Comparison of ENCODE assay signal across 1 cellular context in the genomic region with DNA sequence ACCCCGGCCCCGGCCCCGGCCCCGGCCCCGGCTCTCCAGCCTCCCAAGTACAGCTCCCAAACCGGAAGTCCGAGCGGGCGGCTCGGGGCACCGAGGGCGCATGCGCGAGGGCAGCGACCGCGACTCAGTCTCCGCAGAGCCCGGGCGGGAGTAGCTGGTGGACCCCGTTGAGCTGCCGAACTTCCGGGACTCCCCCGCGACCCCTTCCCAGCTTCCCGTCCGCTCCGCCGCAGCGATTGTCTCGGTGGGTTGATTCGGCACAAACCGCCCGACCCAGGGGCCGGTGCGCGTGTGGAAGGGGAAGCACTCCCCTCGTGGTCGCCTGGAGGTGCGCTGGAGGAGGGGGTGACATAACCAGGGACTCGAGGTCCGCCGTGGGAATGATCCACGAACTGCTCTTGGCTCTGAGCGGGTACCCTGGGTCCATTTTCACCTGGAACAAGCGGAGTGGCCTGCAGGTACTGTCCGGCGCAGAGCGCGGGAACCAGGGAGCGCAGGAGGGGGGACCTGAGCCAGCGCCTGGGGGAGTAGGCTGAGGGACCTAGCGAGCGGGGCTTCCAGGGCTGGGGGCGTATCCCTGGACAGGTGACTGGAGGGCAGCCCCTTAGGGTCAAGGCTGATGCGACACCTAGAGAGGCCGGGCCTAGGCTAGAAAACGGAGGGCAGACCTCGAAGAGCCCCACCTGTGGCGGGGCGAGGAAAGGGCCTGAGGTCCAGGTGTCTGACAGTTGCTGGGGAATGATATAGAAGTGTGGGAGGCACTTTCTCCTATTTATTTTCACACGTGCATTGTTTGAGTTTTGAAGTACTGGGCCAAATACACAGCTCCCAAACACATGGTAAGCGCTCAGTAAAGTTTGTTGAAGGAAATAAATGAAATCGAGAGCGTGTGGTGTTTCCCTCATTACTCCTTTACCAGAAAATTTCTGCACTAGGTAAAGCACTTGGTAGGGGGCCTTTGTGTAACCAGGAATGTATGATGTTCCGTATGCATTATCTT.
TF ChIP-seq lines count a peak whose summit lies in the region.

A gene with protein sequence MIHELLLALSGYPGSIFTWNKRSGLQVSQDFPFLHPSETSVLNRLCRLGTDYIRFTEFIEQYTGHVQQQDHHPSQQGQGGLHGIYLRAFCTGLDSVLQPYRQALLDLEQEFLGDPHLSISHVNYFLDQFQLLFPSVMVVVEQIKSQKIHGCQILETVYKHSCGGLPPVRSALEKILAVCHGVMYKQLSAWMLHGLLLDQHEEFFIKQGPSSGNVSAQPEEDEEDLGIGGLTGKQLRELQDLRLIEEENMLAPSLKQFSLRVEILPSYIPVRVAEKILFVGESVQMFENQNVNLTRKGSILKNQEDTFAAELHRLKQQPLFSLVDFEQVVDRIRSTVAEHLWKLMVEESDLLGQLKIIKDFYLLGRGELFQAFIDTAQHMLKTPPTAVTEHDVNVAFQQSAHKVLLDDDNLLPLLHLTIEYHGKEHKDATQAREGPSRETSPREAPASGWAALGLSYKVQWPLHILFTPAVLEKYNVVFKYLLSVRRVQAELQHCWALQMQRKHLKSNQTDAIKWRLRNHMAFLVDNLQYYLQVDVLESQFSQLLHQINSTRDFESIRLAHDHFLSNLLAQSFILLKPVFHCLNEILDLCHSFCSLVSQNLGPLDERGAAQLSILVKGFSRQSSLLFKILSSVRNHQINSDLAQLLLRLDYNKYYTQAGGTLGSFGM (plus strand): TSS at position 127 of the 1,000 bp plus-strand sequence. CDS start 254 bp downstream, at position 381.
A gene (minus strand): TSS at position 69 of the 1,000 bp plus-strand sequence. CDS start 1,130 bp downstream, outside the sequence.

TF ChIP-seq in K562, 482 proteins besides CTCF, POLR2A, EP300 and RAD21 (continued from another document):
- TF ChIP-seq, protein P1, sequence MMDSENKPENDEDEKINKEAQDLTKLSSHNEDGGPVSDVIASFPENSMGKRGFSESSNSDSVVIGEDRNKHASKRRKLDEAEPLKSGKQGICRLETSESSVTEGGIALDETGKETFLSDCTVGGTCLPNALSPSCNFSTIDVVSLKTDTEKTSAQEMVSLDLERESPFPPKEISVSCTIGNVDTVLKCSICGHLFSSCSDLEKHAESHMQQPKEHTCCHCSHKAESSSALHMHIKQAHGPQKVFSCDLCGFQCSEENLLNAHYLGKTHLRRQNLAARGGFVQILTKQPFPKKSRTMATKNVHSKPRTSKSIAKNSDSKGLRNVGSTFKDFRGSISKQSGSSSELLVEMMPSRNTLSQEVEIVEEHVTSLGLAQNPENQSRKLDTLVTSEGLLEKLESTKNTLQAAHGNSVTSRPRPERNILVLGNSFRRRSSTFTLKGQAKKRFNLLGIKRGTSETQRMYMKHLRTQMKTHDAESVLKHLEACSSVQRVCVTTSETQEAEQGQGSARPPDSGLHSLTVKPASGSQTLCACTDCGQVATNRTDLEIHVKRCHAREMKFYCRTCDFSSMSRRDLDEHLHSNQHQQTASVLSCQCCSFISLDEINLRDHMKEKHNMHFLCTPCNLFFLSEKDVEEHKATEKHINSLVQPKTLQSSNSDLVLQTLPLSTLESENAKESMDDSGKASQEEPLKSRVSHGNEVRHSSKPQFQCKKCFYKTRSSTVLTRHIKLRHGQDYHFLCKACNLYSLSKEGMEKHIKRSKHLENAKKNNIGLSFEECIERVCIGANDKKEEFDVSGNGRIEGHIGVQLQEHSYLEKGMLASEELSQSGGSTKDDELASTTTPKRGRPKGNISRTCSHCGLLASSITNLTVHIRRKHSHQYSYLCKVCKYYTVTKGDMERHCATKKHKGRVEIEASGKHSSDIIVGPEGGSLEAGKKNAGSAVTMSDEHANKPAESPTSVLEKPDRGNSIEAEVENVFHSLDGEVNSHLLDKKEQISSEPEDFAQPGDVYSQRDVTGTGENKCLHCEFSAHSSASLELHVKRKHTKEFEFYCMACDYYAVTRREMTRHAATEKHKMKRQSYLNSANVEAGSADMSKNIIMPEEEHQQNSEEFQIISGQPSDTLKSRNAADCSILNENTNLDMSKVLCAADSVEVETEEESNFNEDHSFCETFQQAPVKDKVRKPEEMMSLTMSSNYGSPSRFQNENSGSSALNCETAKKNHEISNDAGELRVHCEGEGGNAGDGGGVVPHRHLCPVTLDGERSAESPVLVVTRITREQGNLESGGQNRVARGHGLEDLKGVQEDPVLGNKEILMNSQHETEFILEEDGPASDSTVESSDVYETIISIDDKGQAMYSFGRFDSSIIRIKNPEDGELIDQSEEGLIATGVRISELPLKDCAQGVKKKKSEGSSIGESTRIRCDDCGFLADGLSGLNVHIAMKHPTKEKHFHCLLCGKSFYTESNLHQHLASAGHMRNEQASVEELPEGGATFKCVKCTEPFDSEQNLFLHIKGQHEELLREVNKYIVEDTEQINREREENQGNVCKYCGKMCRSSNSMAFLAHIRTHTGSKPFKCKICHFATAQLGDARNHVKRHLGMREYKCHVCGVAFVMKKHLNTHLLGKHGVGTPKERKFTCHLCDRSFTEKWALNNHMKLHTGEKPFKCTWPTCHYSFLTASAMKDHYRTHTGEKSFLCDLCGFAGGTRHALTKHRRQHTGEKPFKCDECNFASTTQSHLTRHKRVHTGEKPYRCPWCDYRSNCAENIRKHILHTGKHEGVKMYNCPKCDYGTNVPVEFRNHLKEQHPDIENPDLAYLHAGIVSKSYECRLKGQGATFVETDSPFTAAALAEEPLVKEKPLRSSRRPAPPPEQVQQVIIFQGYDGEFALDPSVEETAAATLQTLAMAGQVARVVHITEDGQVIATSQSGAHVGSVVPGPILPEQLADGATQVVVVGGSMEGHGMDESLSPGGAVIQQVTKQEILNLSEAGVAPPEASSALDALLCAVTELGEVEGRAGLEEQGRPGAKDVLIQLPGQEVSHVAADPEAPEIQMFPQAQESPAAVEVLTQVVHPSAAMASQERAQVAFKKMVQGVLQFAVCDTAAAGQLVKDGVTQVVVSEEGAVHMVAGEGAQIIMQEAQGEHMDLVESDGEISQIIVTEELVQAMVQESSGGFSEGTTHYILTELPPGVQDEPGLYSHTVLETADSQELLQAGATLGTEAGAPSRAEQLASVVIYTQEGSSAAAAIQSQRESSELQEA (IDR thresholded peaks at IDR 0.05; ENCODE audit: low read depth) = peak; percentile 64
- TF ChIP-seq E2F3 (CRISPR knock-in tag; IDR thresholded peaks at IDR 0.05) (peak; percentile 69), HOXB6 (CRISPR knock-in tag; IDR thresholded peaks at IDR 0.05; ENCODE audit: borderline replicate concordance) (no peak), HSF4 (CRISPR knock-in tag; IDR thresholded peaks at IDR 0.05; ENCODE audit: borderline replicate concordance) (no peak), BDP1 (IDR thresholded peaks at IDR 0.05; ENCODE audit: insufficient read depth, insufficient read length) (no peak), CBFA2T3 (IDR thresholded peaks at IDR 0.05) (peak; percentile 20), KAT8 (IDR thresholded peaks at IDR 0.05; ENCODE audit: low read depth) (peak; percentile 34; the same call in 1 of the 2 replicates), NRF1 (conservative IDR thresholded peaks at IDR 0.05 in 1 of 2, IDR thresholded peaks at IDR 0.05 in 1 of 2) (peak; percentile 92 to 93), ZSCAN29 (IDR thresholded peaks at IDR 0.05) (0 out of 2 replicates have a peak, but pooled peaks have one; percentile 35), CREBBP (IDR thresholded peaks at IDR 0.05; ENCODE audit: low read depth, low read length) (no peak), FOXJ3 (CRISPR knock-in tag; IDR thresholded peaks at IDR 0.05) (no peak), MAFF (IDR thresholded peaks at IDR 0.05; ENCODE audit: low read length) (no peak)
- TF ChIP-seq, protein P2, sequence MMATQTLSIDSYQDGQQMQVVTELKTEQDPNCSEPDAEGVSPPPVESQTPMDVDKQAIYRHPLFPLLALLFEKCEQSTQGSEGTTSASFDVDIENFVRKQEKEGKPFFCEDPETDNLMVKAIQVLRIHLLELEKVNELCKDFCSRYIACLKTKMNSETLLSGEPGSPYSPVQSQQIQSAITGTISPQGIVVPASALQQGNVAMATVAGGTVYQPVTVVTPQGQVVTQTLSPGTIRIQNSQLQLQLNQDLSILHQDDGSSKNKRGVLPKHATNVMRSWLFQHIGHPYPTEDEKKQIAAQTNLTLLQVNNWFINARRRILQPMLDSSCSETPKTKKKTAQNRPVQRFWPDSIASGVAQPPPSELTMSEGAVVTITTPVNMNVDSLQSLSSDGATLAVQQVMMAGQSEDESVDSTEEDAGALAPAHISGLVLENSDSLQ (IDR thresholded peaks at IDR 0.05) = peak; percentile 80
